8 cellular contexts compared by ENCODE assay signal in the genomic region with DNA sequence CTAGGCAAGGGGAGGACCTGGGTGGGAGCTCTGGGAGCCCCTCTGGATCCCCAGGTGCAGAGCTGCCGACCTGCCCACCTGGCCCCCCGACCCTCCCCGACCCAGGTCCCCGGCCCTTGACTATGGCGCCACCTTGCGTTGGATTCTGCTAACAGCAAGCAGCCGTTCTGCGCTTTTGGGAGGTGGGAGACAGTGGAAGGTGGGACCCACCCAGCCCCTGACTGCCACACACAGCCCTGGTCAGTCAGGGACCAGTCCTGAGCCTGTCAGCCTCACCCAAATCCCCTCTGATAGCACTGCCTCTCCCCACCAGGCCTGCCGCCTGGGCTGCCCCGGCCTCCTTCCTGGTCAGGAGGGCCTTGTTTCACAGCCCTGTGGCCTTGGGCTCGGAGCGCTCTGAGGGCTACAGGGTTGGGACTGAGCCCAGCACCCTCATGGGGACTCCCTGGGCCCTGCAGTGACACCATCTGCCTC.
DNase-seq lines count a peak whose midpoint lies in the region; ATAC-seq, FAIRE-seq and TF ChIP-seq lines count a peak whose summit lies in the region.

No MANE protein-coding gene starts in this region.

- no peaks in the 10 kb centered on the region for H3K36me3 Mint-ChIP-seq in osteocyte (ENCODE audit: unreplicated experiment)

- WGBS in small intestine, 3 donors, result 23 to 66% (median 37%) methylated on average over 4 to 12 of the region's 12 CpGs

- DNase-seq in SJCRH30, result peak; percentile 51 to 73
- DNase-seq in choroid plexus epithelial cell (ENCODE audit: low read depth), result no peak
- DNase-seq in osteocyte (ENCODE audit: extremely low spot score, unreplicated experiment), result no peak
- DNase-seq in SHP77 treated with DMSO at 0.1 percent for 48 hours (lab: John Stamatoyannopoulos, UW), result no peak
- no peak for DNase-seq in small intestine

- H3K36me3 ChIP-seq in SJCRH30 (no peaks in the 10 kb centered on the region), small intestine (ENCODE audit: control insufficient read depth in 2 of 2, insufficient read depth in 2 of 2, low read length in 2 of 2) (no peaks in the 10 kb centered on the region)

- H3K9me3 ChIP-seq in SJCRH30 (replicated peaks) (0 out of 2 replicates have a peak, but pooled peaks cover 3% of the 10 kb centered on the region), small intestine (ENCODE audit: control insufficient read depth, low read depth) (no peaks in the 10 kb centered on the region)

- peaks cover 24% of the 10 kb centered on the region for H3K4me1 ChIP-seq in SJCRH30
- H3K4me1 ChIP-seq in small intestine (ENCODE audit: control insufficient read depth in 2 of 2, insufficient read depth in 1 of 2, low read depth in 1 of 2, low read length in 1 of 2), result no peaks in the 10 kb centered on the region

- ATAC-seq in GM19395 (IDR thresholded peaks at IDR 0.05; ENCODE audit: unreplicated experiment), result no peak
- ATAC-seq in HG03196 (IDR thresholded peaks at IDR 0.05; ENCODE audit: unreplicated experiment), result no peak

- no peaks in the 10 kb centered on the region for H3K9me3 Mint-ChIP-seq in osteocyte (ENCODE audit: unreplicated experiment)

- H3K4me1 Mint-ChIP-seq in osteocyte (ENCODE audit: unreplicated experiment), result no peaks in the 10 kb centered on the region

- H3K27me3 ChIP-seq in SJCRH30 (no peaks in the 10 kb centered on the region), small intestine (ENCODE audit: control insufficient read depth in 2 of 2, insufficient read depth in 2 of 2, low read length in 2 of 2) (no peaks in the 10 kb centered on the region)

- no peak overlapping the region for H3K27ac Mint-ChIP-seq in osteocyte (ENCODE audit: unreplicated experiment)

- FAIRE-seq in small intestine (lab: Jason Lieb, UNC), result no peak

- peaks cover 8% of the 10 kb centered on the region for H3K27me3 Mint-ChIP-seq in osteocyte (ENCODE audit: unreplicated experiment)

- H3K4me3 ChIP-seq in SJCRH30 (no peak overlapping the region), choroid plexus epithelial cell (ENCODE audit: low read depth, low read length) (no peak overlapping the region), small intestine (ENCODE audit: low read depth in 1 of 2, low read length in 2 of 2) (no peak overlapping the region)

- peak; percentile 83 for TF ChIP-seq CTCF in GM12874 (IDR thresholded peaks at IDR 0.05; ENCODE audit: insufficient read depth, low read depth, low read length)
- TF ChIP-seq CTCF in choroid plexus epithelial cell (conservative IDR thresholded peaks at IDR 0.05; ENCODE audit: low read depth, low read length), result peak; percentile 84
- peak; percentile 77 for TF ChIP-seq CTCF in osteocyte (IDR thresholded peaks at IDR 0.05)

- H3K27ac ChIP-seq in SJCRH30 (peak overlapping the region; percentile 28), small intestine (ENCODE audit: low read depth in 1 of 2, low read length in 1 of 2) (no peak overlapping the region)

- no peak overlapping the region for H3K4me3 Mint-ChIP-seq in osteocyte (ENCODE audit: unreplicated experiment)

Comparison
In these comparisons a context has a peak if more than half of its experiments do, and no peak if none do; other contexts are left out.
1. DNase-seq: peak in SJCRH30 (2 of 2); none in choroid plexus epithelial cell (single experiment), osteocyte (single experiment), SHP77 treated with DMSO at 0.1 percent for 48 hours (single experiment) and small intestine (single experiment).
2. Peak in every context shown above with its lines, with median percentiles within 50 percentile points of each other: CTCF ChIP-seq.